ENCODE assay signal across 1 cellular context in the genomic region with DNA sequence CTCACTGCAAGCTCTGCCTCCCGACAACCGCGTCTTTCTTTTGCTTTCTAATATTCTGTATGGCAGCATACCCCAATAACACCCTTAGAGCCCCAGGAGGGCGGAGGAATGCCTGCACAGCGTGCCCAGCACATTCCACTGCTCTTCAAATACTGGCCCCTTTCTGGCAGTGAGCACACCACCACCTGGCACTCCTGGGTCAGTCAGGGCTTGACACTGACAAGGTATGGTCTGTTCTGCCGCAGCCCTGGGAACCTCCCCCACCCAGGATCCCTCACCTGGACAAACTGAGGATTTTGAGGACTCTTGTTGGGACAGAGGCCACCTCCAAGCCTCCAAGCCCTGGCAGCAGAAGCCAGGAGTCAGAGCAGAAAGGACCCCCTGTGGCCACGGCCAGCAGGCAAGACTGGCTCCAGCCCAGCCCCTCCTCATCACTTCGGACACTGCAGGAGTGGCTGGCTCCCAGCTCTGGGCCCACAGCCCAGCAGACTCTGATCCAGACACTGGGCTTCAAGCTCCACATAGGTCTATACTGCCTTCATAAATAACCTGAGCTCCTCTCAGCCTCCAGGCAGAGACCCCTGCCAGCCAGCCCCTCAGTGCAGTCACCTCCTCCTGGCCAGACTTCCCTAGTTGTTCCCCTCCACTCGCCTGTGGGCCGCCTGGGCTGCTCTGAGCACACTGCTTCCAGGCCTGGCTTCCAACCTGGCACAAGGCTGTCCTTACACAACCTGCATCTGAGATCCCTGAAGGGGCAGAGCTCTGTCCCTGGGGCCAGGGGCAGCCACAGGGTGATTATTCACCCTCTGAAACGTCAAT.
TF ChIP-seq lines count a peak whose summit lies in the region.

No MANE protein-coding gene starts in this region.

TF ChIP-seq in H1, 55 proteins besides CTCF, POLR2A, EP300 and RAD21:
- TF ChIP-seq SP2 (IDR thresholded peaks at IDR 0.05; ENCODE audit: low read length) (no peak), NRF1 (IDR thresholded peaks at IDR 0.05; ENCODE audit: low read depth, low read length) (no peak), TCF12 (IDR thresholded peaks at IDR 0.05; ENCODE audit: low read depth, low read length) (no peak), CREB1 (IDR thresholded peaks at IDR 0.05) (no peak), JUND (IDR thresholded peaks at IDR 0.05; ENCODE audit: low read length) (no peak), TBP (IDR thresholded peaks at IDR 0.05; ENCODE audit: low read depth, low read length) (no peak)
- TF ChIP-seq, protein P1, sequence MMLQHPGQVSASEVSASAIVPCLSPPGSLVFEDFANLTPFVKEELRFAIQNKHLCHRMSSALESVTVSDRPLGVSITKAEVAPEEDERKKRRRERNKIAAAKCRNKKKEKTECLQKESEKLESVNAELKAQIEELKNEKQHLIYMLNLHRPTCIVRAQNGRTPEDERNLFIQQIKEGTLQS (IDR thresholded peaks at IDR 0.05; ENCODE audit: insufficient read depth, low read depth, low read length): no peak
